Comparison of ENCODE assay signal across 20 cellular contexts in genomic region chr15:78828930-78829329, GRCh38.
"Had no signal": no experiment of that assay in that cellular context is flagged by ENCODE, and none has a peak within 500 bp of the region (broad histone marks: within the 10 kb centered on the region; RNA-seq: fewer than 3 reads in every experiment).

No MANE protein-coding gene starts in this region.

- H3K27ac ChIP-seq: foreskin keratinocyte, ovary, thoracic aorta, upper lobe of left lung had no signal

- H3K9me3 ChIP-seq: mucosa of descending colon, ovary, thoracic aorta, upper lobe of left lung had no signal

- H3K36me3 Mint-ChIP-seq: activated CD8-positive, alpha-beta memory T cell treated with anti-CD3 and anti-CD28 coated beads, Interleukin-2, amount 10 ng/mL, durations not matched to agents 7 days and 5 days; activated naive CD8-positive, alpha-beta T cell treated with anti-CD3 and anti-CD28 coated beads, Interleukin-2, amount 10 ng/mL, durations not matched to agents 7 days and 5 days; stimulated activated memory B cell treated with anti-CD40 and anti-IgM and Interleukin-4, amounts not matched to agents 10 μg/mL and 1 μg/mL and 100 μg/mL, for 72 hours had no signal

- H3K27me3 ChIP-seq: ovary had no signal

- ATAC-seq: activated CD8-positive, alpha-beta memory T cell treated with anti-CD3 and anti-CD28 coated beads, Interleukin-2, amount 10 ng/mL, durations not matched to agents 7 days and 5 days; foreskin keratinocyte; left colon; mucosa of descending colon; naive thymus-derived CD4-positive, alpha-beta T cell; sciatic nerve; stimulated activated memory B cell treated with anti-CD40 and anti-IgM and Interleukin-4, amounts not matched to agents 10 μg/mL and 1 μg/mL and 100 μg/mL, for 72 hours had no signal

- H3K27ac Mint-ChIP-seq: activated CD4-positive, alpha-beta memory T cell treated with anti-CD3 and anti-CD28 coated beads, Interleukin-2, amount 10 ng/mL, durations not matched to agents 7 days and 5 days; activated CD8-positive, alpha-beta memory T cell treated with anti-CD3 and anti-CD28 coated beads, Interleukin-2, amount 10 ng/mL, durations not matched to agents 7 days and 5 days; activated naive CD8-positive, alpha-beta T cell treated with anti-CD3 and anti-CD28 coated beads, Interleukin-2, amount 10 ng/mL, durations not matched to agents 7 days and 5 days; activated T-helper 2 cell treated with anti-CD3 and anti-CD28 coated beads, Interferon-gamma antibody, Interleukin-2, Interleukin-4, amounts not matched to agents 10 μg/mL and 5 μg/mL and 100 μg/mL, durations not matched to agents 14 hours and 24 hours and 36 hours; stimulated activated memory B cell treated with anti-CD40 and anti-IgM and Interleukin-4, amounts not matched to agents 10 μg/mL and 1 μg/mL and 100 μg/mL, for 72 hours had no signal

- DNase-seq: activated CD4-positive, alpha-beta memory T cell treated with anti-CD3 and anti-CD28 coated beads, Interleukin-2, amount 10 ng/mL, durations not matched to agents 7 days and 5 days; activated CD4-positive, alpha-beta T cell treated with anti-CD3 and anti-CD28 coated beads for 48 hours; activated CD4-positive, CD25-positive, alpha-beta regulatory T cell; activated CD8-positive, alpha-beta memory T cell treated with anti-CD3 and anti-CD28 coated beads, Interleukin-2, amount 10 ng/mL, durations not matched to agents 7 days and 5 days; activated naive CD4-positive, alpha-beta T cell treated with Interleukin-2 at 50 U/mL for 16 hours; activated naive CD8-positive, alpha-beta T cell treated with anti-CD3 and anti-CD28 coated beads, Interleukin-2, amount 10 ng/mL, durations not matched to agents 7 days and 5 days; foreskin keratinocyte; hippocampal formation; left colon; mammary epithelial cell; mucosa of descending colon; naive thymus-derived CD4-positive, alpha-beta T cell; ovary; stimulated activated CD4-positive, alpha-beta T cell treated with anti-CD3 and anti-CD28 coated beads, Interleukin-4, amount 100 ng/mL, for 4 hours; upper lobe of left lung had no signal

- H3K4me1 Mint-ChIP-seq: activated naive CD8-positive, alpha-beta T cell treated with anti-CD3 and anti-CD28 coated beads, Interleukin-2, amount 10 ng/mL, durations not matched to agents 7 days and 5 days had no signal

- H3K36me3 ChIP-seq: ovary, thoracic aorta, upper lobe of left lung had no signal

- H3K4me3 Mint-ChIP-seq: activated CD4-positive, alpha-beta memory T cell treated with anti-CD3 and anti-CD28 coated beads, Interleukin-2, amount 10 ng/mL, durations not matched to agents 7 days and 5 days; activated CD8-positive, alpha-beta memory T cell treated with anti-CD3 and anti-CD28 coated beads, Interleukin-2, amount 10 ng/mL, durations not matched to agents 7 days and 5 days; activated naive CD8-positive, alpha-beta T cell treated with anti-CD3 and anti-CD28 coated beads, Interleukin-2, amount 10 ng/mL, durations not matched to agents 7 days and 5 days; stimulated activated memory B cell treated with anti-CD40 and anti-IgM and Interleukin-4, amounts not matched to agents 10 μg/mL and 1 μg/mL and 100 μg/mL, for 72 hours had no signal

- H3K4me1 ChIP-seq: foreskin keratinocyte had no signal

- H3K4me3 ChIP-seq: mucosa of descending colon, ovary, smooth muscle cell, thoracic aorta, upper lobe of left lung had no signal

- H3K9me3 Mint-ChIP-seq: activated CD4-positive, alpha-beta memory T cell treated with anti-CD3 and anti-CD28 coated beads, Interleukin-2, amount 10 ng/mL, durations not matched to agents 7 days and 5 days; activated naive CD8-positive, alpha-beta T cell treated with anti-CD3 and anti-CD28 coated beads, Interleukin-2, amount 10 ng/mL, durations not matched to agents 7 days and 5 days; activated T-helper 2 cell treated with anti-CD3 and anti-CD28 coated beads, Interferon-gamma antibody, Interleukin-2, Interleukin-4, amounts not matched to agents 10 μg/mL and 5 μg/mL and 100 μg/mL, durations not matched to agents 14 hours and 24 hours and 36 hours; naive thymus-derived CD4-positive, alpha-beta T cell; stimulated activated memory B cell treated with anti-CD40 and anti-IgM and Interleukin-4, amounts not matched to agents 10 μg/mL and 1 μg/mL and 100 μg/mL, for 72 hours had no signal
